In genomic region chr13:43297967-43298366, GRCh38 we compare ENCODE assay signal across 26 cellular contexts.
"Had no signal": no experiment of that assay in that cellular context is flagged by ENCODE, and none has a peak within 500 bp of the region (broad histone marks: within the 10 kb centered on the region; RNA-seq: fewer than 3 reads in every experiment).

No MANE protein-coding gene starts in this region.

- H3K4me2 ChIP-seq: smooth muscle cell had no signal

- H3K4me1 Mint-ChIP-seq: naive B cell; stimulated activated naive CD8-positive, alpha-beta T cell treated with anti-CD3 and anti-CD28 coated beads, Interleukin-15, amount 100 ng/mL, for 72 hours had no signal

- H3K4me3 ChIP-seq: gastrocnemius medialis, lung, mucosa of descending colon, smooth muscle cell, thyroid gland, vagina had no signal

- H3K4me1 ChIP-seq: parathyroid adenoma had no signal

- H3K36me3 ChIP-seq: gastrocnemius medialis, thyroid gland, vagina had no signal

- H3K27me3 ChIP-seq: gastrocnemius medialis, thyroid gland, vagina had no signal

- H3K9me3 ChIP-seq: gastrocnemius medialis, mucosa of descending colon, thyroid gland, vagina had no signal

- H3K9ac ChIP-seq: parathyroid adenoma had no signal

- H3K27ac Mint-ChIP-seq: dendritic cell treated with granulocyte-macrophage colony-stimulating factor and Interleukin-4, amounts not matched to agents 40 ng/mL and 50 ng/mL, for 4 days; endodermal cell; mesothelial cell of epicardium; natural killer cell treated with Interleukin-12 subunit alpha and Interleukin-12 subunit beta and Interleukin-15 and Interleukin-18, amount 100 ng/mL, for 72 hours; progenitor cell of endocrine pancreas had no signal

- H3K36me3 Mint-ChIP-seq: mesothelial cell of epicardium; naive B cell; natural killer cell treated with Interleukin-12 subunit alpha and Interleukin-12 subunit beta and Interleukin-15 and Interleukin-18, amount 100 ng/mL, for 72 hours had no signal

- H3K79me2 ChIP-seq: parathyroid adenoma had no signal

- DNase-seq: effector CD8-positive, alpha-beta T cell; endodermal cell; foreskin fibroblast; gastrocnemius medialis; head of caudate nucleus; kidney; mesenchymal stem cell; mucosa of descending colon; naive B cell; stimulated activated CD4-positive, alpha-beta T cell treated with anti-CD3 and anti-CD28 coated beads, Interleukin-12 subunit alpha, Interleukin-12 subunit beta, amount 100 ng/mL, for 4 hours; stimulated activated CD4-positive, alpha-beta T cell treated with anti-CD3 and anti-CD28 coated beads, Interleukin-1b, Interleukin-23, amount 100 ng/mL, for 48 hours; stimulated activated CD4-positive, alpha-beta T cell treated with anti-CD3 and anti-CD28 coated beads, Interleukin-4, amount 100 ng/mL, for 1 hour; stimulated activated CD8-positive, alpha-beta memory T cell treated with anti-CD3 and anti-CD28 coated beads, Interleukin-4, amount 100 ng/mL, for 48 hours; stimulated activated naive CD4-positive, alpha-beta T cell; stimulated activated naive CD8-positive, alpha-beta T cell treated with anti-CD3 and anti-CD28 coated beads, Interleukin-15, amount 100 ng/mL, for 72 hours; thyroid gland had no signal

- H3K4me3 Mint-ChIP-seq: dendritic cell treated with granulocyte-macrophage colony-stimulating factor and Interleukin-4, amounts not matched to agents 40 ng/mL and 50 ng/mL, for 4 days; endodermal cell; mesothelial cell of epicardium; naive B cell; natural killer cell treated with Interleukin-12 subunit alpha and Interleukin-12 subunit beta and Interleukin-15 and Interleukin-18, amount 100 ng/mL, for 72 hours; neural crest cell; stimulated activated naive CD8-positive, alpha-beta T cell treated with anti-CD3 and anti-CD28 coated beads, Interleukin-15, amount 100 ng/mL, for 72 hours had no signal

- H3K9me3 Mint-ChIP-seq: dendritic cell treated with granulocyte-macrophage colony-stimulating factor and Interleukin-4, amounts not matched to agents 40 ng/mL and 50 ng/mL, for 4 days; endodermal cell; mesothelial cell of epicardium; naive B cell; natural killer cell treated with Interleukin-12 subunit alpha and Interleukin-12 subunit beta and Interleukin-15 and Interleukin-18, amount 100 ng/mL, for 72 hours; neural crest cell; stimulated activated naive CD8-positive, alpha-beta T cell treated with anti-CD3 and anti-CD28 coated beads, Interleukin-15, amount 100 ng/mL, for 72 hours had no signal

- H3K27ac ChIP-seq: epithelial cell of prostate, gastrocnemius medialis, parathyroid adenoma, thyroid gland, vagina had no signal

- H2AFZ ChIP-seq: parathyroid adenoma had no signal
